8 cellular contexts compared by ENCODE assay signal in the genomic region with DNA sequence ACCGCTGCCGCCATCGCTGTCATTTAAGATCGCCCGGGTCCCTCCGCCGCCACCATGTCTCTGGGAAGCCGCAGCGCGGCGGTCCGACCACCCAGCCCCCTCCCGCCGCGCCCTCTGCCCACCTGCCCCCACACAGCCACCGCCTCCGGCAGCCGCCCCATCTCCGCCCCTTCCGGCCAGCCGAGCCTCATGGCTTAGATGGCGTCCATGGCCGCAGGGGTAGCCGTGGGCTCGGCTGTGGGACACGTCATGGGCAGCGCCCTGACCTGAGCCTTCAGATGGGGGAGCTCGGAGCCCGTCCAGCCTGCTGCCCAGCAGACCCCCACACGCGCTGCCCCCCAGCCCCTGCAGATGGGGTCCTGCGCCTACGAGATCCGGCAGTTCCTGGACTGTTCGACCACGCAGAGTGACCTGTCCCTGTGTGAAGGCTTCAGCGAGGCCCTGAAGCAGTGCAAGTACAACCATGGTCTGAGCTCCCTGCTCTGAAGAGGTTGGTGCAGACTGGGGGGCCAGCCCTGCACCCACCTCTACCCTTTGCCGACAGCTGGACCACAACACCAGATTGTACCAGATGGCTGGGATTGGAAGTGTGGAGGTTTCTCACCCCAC.
A peak's percentile ranks its signal among the peaks of the same experiment; 100 is the strongest.
DNase-seq lines count a peak whose midpoint lies in the region; ATAC-seq, FAIRE-seq and TF ChIP-seq lines count a peak whose summit lies in the region.

No MANE protein-coding gene starts in this region.

- no peak overlapping the region for H3K27ac Mint-ChIP-seq in memory B cell

- peak overlapping the region; percentile 78 to 89 for H3K27ac ChIP-seq in A549

- ATAC-seq in A549 (peak; percentile 98 to 99), memory B cell (ENCODE audit: low read depth) (no peak)

- 7% methylated on average over 13 of the region's 38 CpGs for WGBS in A549 (ENCODE audit: missing lambda C conversion rate)

- peaks cover 2% of the 10 kb centered on the region for H3K4me1 Mint-ChIP-seq in memory B cell

- peak overlapping the region; percentile 67 for H3K4me3 ChIP-seq in A549
- peak overlapping the region; percentile 31 for H3K4me3 ChIP-seq in astrocyte of the cerebellum (ENCODE audit: low read depth, low read length)

- no peaks in the 10 kb centered on the region for H3K36me3 Mint-ChIP-seq in memory B cell

- no peaks in the 10 kb centered on the region for H3K9me3 ChIP-seq in A549

- in situ Hi-C loops in astrocyte of the cerebellum (cut with HindIII; ENCODE audit: low sequenced_read_pairs) = loop anchor here (25.0 kb wide), 2 partner anchors 199 to 399 kb away; a partner anchor contains a TSS

- H3K27me3 Mint-ChIP-seq in memory B cell = peaks cover 12% of the 10 kb centered on the region

- no peak for TF ChIP-seq RAD21 in A549 (conservative IDR thresholded peaks at IDR 0.05 in 1 of 2, IDR thresholded peaks at IDR 0.05 in 1 of 2)

- CTCF ChIA-PET in A549 (lab: Yijun Ruan, JAX) = interaction anchor here (0.5 to 1.6 kb wide), 4 partner anchors 13 to 1110 kb away, joined by 3 to 5 read pairs (median 4); no protein-coding TSS in a partner anchor
- CTCF ChIA-PET in GM10248 (lab: Yijun Ruan, JAX) = interaction anchor here (0.7 to 2.9 kb wide), 6 partner anchors 13 to 96 kb away, joined by 3 to 6 read pairs (median 4); no protein-coding TSS in a partner anchor

- no peak for FAIRE-seq in A549 (lab: Jason Lieb, UNC)

- no peak for TF ChIP-seq EP300 in A549 (IDR thresholded peaks at IDR 0.05)

- TF ChIP-seq CTCF in A549 (IDR thresholded peaks at IDR 0.05) (no peak), GM10248 (IDR thresholded peaks at IDR 0.05; ENCODE audit: control extremely low read depth, extremely low read depth, low read depth, missing control alignments) (no peak), astrocyte of the cerebellum (IDR thresholded peaks at IDR 0.05; ENCODE audit: low read depth, low read length, missing control alignments) (no peak)

- peaks cover 7% of the 10 kb centered on the region; the same call in 2 of the 3 replicates for H3K4me1 ChIP-seq in A549

- TF ChIP-seq POLR2A in A549 (IDR thresholded peaks at IDR 0.05; ENCODE audit: low read length) = peak; percentile 68

- H3K4me2 ChIP-seq in A549 = peak overlapping the region; percentile 83

- peak; percentile 51 to 54 for DNase-seq in A549 (ENCODE audit: low read depth in 1 of 2, low spot score in 1 of 2)
- DNase-seq in GM10248 (ENCODE audit: extremely low spot score) = peak; percentile 68
- DNase-seq in HuH-7 (ENCODE audit: low spot score) = peak; percentile 28
- no peak for DNase-seq in astrocyte of the cerebellum (ENCODE audit: low read depth)
- no peak for DNase-seq in memory B cell (ENCODE audit: low spot score in 2 of 2)
- DNase-seq in CD1c-positive myeloid dendritic cell (ENCODE audit: extremely low spot score) = no peak
- DNase-seq in H4 (ENCODE audit: low spot score) = no peak
- no peak for DNase-seq in epidermal melanocyte (ENCODE audit: insufficient read length, low spot score)

- H3K9me3 Mint-ChIP-seq in memory B cell = no peaks in the 10 kb centered on the region

- POLR2A ChIA-PET in A549 (lab: Yijun Ruan, JAX) = interaction anchor here (1.1 kb wide), 1 partner anchor 133 kb away, joined by 3 read pairs; a partner anchor contains a TSS
- POLR2A ChIA-PET in GM10248 (lab: Yijun Ruan, JAX) = no interaction called here

- peak overlapping the region; percentile 69 for H3K4me3 Mint-ChIP-seq in memory B cell

TF ChIP-seq in A549, 52 proteins besides CTCF, POLR2A, EP300 and RAD21:
- TF ChIP-seq HOXB5 (CRISPR knock-in tag; IDR thresholded peaks at IDR 0.05) (no peak), MYC (IDR thresholded peaks at IDR 0.05; ENCODE audit: borderline replicate concordance, low read length) (0 out of 2 replicates have a peak, but pooled peaks have one; percentile 36), KDM1A (IDR thresholded peaks at IDR 0.05; ENCODE audit: low read depth) (no peak), JUN (IDR thresholded peaks at IDR 0.05) (peak; percentile 30 to 66; a peak in 2 of 5 replicates), PHF8 (IDR thresholded peaks at IDR 0.05; ENCODE audit: borderline replicate concordance, low read depth) (peak; percentile 76; the same call in 1 of the 2 replicates), RNF2 (IDR thresholded peaks at IDR 0.05; ENCODE audit: borderline replicate concordance, low read depth) (no peak)
- TF ChIP-seq, protein P1, sequence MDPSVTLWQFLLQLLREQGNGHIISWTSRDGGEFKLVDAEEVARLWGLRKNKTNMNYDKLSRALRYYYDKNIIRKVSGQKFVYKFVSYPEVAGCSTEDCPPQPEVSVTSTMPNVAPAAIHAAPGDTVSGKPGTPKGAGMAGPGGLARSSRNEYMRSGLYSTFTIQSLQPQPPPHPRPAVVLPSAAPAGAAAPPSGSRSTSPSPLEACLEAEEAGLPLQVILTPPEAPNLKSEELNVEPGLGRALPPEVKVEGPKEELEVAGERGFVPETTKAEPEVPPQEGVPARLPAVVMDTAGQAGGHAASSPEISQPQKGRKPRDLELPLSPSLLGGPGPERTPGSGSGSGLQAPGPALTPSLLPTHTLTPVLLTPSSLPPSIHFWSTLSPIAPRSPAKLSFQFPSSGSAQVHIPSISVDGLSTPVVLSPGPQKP (IDR thresholded peaks at IDR 0.05; ENCODE audit: low read depth, low read length) = no peak
- TF ChIP-seq, protein P2, sequence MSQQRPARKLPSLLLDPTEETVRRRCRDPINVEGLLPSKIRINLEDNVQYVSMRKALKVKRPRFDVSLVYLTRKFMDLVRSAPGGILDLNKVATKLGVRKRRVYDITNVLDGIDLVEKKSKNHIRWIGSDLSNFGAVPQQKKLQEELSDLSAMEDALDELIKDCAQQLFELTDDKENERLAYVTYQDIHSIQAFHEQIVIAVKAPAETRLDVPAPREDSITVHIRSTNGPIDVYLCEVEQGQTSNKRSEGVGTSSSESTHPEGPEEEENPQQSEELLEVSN (IDR thresholded peaks at IDR 0.05; ENCODE audit: borderline replicate concordance, low read depth) = 0 out of 2 replicates have a peak, but pooled peaks have one; percentile 23
- TF ChIP-seq, protein P3, sequence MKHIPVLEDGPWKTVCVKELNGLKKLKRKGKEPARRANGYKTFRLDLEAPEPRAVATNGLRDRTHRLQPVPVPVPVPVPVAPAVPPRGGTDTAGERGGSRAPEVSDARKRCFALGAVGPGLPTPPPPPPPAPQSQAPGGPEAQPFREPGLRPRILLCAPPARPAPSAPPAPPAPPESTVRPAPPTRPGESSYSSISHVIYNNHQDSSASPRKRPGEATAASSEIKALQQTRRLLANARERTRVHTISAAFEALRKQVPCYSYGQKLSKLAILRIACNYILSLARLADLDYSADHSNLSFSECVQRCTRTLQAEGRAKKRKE (CRISPR knock-in tag; IDR thresholded peaks at IDR 0.05; ENCODE audit: low read depth) = no peak
- TF ChIP-seq, protein P4, sequence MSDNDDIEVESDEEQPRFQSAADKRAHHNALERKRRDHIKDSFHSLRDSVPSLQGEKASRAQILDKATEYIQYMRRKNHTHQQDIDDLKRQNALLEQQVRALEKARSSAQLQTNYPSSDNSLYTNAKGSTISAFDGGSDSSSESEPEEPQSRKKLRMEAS (IDR thresholded peaks at IDR 0.05) = peak; percentile 84
- TF ChIP-seq, protein P5, sequence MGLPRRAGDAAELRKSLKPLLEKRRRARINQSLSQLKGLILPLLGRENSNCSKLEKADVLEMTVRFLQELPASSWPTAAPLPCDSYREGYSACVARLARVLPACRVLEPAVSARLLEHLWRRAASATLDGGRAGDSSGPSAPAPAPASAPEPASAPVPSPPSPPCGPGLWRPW (IDR thresholded peaks at IDR 0.05) = no peak
TF ChIP-seq in A549: peak in this region for 5.

Comparison
In these comparisons a context has a peak if more than half of its experiments do, and no peak if none do; other contexts are left out.
1. DNase-seq: peak in A549 (2 of 2), GM10248 (single experiment) and HuH-7 (single experiment); none in astrocyte of the cerebellum (single experiment), memory B cell (0 of 2), CD1c-positive myeloid dendritic cell (single experiment), H4 (single experiment) and epidermal melanocyte (single experiment).